ENCODE assay signal across 20 cellular contexts in the genomic region with DNA sequence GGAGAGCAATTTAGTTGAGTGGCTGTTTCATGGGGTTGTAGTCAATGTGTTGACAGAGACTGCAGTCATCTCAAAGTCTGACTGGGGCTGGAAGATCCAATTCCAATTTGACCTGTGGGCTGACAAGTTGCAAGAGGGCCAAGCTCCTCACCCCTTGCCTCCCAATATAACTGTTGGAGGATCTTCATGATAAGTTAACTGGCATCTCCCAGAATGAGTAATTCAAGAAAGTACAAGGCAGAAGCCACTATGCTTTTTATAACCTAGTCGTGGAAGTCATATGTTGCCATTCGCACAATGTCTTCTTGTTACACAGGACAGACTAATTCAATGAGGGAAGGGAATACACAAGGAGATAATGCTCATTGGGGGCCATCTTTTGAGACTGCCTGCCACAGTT. TPM values are rescaled to one million over a fixed set of nuclear protein-coding genes. Genes with fewer than 3 reads are reported as not detected.
DNase-seq lines count a peak whose midpoint lies in the region; ATAC-seq and TF ChIP-seq lines count a peak whose summit lies in the region.
"Had no signal": no experiment of that assay in that cellular context is flagged by ENCODE, and none has a peak within 500 bp of the region (broad histone marks: within the 10 kb centered on the region; RNA-seq: fewer than 3 reads in every experiment).

No MANE protein-coding gene starts in this region.

- ATAC-seq in CD4-positive, alpha-beta T cell (ENCODE audit: poor library complexity): no peak
- ATAC-seq in activated naive CD8-positive, alpha-beta T cell treated with anti-CD3 and anti-CD28 coated beads, Interleukin-2, amount 50 U/mL, for 24 hours: no peak
- no peak for ATAC-seq in omental fat pad (ENCODE audit: low FRiP score)
- ATAC-seq: Panc1, sciatic nerve had no signal

- no peaks in the 10 kb centered on the region for H3K9me3 Mint-ChIP-seq in CD4-positive, alpha-beta T cell
- H3K9me3 Mint-ChIP-seq in activated naive CD8-positive, alpha-beta T cell treated with anti-CD3 and anti-CD28 coated beads, Interleukin-2, amount 50 U/mL, for 24 hours: no peaks in the 10 kb centered on the region

- no peak for DNase-seq in CD4-positive, alpha-beta T cell
- DNase-seq in GM12865 (ENCODE audit: low read depth) (peak; percentile 89), SK-MEL-5 (ENCODE audit: low read depth, low spot score) (peak; percentile 73), HAP-1 (ENCODE audit: low spot score in 2 of 2) (no peak), omental fat pad (ENCODE audit: low spot score) (no peak), NCI-H146 treated with DMSO at 0.1 percent for 48 hours (lab: John Stamatoyannopoulos, UW; ENCODE audit: unreplicated experiment) (no peak)
- DNase-seq in activated naive CD8-positive, alpha-beta T cell treated with anti-CD3 and anti-CD28 coated beads, Interleukin-2, amount 50 U/mL, for 24 hours: no peak
- DNase-seq in central memory CD4-positive, alpha-beta T cell: no peak
- DNase-seq: activated CD4-positive, alpha-beta T cell treated with anti-CD3 and anti-CD28 coated beads for 48 hours; aorta; head of caudate nucleus; Kasumi-1; NCI-H1105 treated with DMSO at 0.1 percent for 48 hours; NCI-H748 treated with DMSO at 0.1 percent for 48 hours; uterus had no signal

- in situ Hi-C loops in SK-MEL-5 (cut with HindIII; ENCODE audit: low pct_unique_long_range_greater_than_20kb, low sequenced_read_pairs): no loop called here
- in situ Hi-C loops in HAP-1 (cut with MboI; ENCODE audit: low sequenced_read_pairs): no loop called here

- peaks cover 5% of the 10 kb centered on the region for H3K36me3 Mint-ChIP-seq in CD4-positive, alpha-beta T cell (ENCODE audit: low read depth)
- H3K36me3 Mint-ChIP-seq in activated naive CD8-positive, alpha-beta T cell treated with anti-CD3 and anti-CD28 coated beads, Interleukin-2, amount 50 U/mL, for 24 hours (ENCODE audit: low read depth): peaks cover under 1% of the 10 kb centered on the region

- TF ChIP-seq CTCF in CD4-positive, alpha-beta T cell (IDR thresholded peaks at IDR 0.05): no peak
- no peak for TF ChIP-seq CTCF in GM12865 (IDR thresholded peaks at IDR 0.05; ENCODE audit: insufficient read depth, low read depth, low read length, missing control alignments)
- no peak for TF ChIP-seq CTCF in omental fat pad (IDR thresholded peaks at IDR 0.05)

- no peaks in the 10 kb centered on the region for H3K9me3 ChIP-seq in CD4-positive, alpha-beta T cell (ENCODE audit: control insufficient read depth, low read length)
- H3K9me3 ChIP-seq in HAP-1: no peaks in the 10 kb centered on the region
- H3K9me3 ChIP-seq: uterus had no signal

- H3K27ac ChIP-seq in CD4-positive, alpha-beta T cell (ENCODE audit: low read depth, low read length): no peak overlapping the region
- H3K27ac ChIP-seq: parathyroid adenoma, uterus had no signal

- intact Hi-C loops in CD4-positive, alpha-beta T cell (cut with DNase I, micrococcal nuclease): loop anchor here in 1 of 2 experiments (5.0 kb wide), 1 partner anchor 36 kb away; no protein-coding TSS in a partner anchor

- no peak overlapping the region for H3K4me3 Mint-ChIP-seq in CD4-positive, alpha-beta T cell
- H3K4me3 Mint-ChIP-seq in activated naive CD8-positive, alpha-beta T cell treated with anti-CD3 and anti-CD28 coated beads, Interleukin-2, amount 50 U/mL, for 24 hours: no peak overlapping the region

- CTCF ChIA-PET in CD4-positive, alpha-beta T cell (lab: Charles Lee): no interaction called here

- H3K36me3 ChIP-seq in HAP-1 (replicated peaks): no peaks in the 10 kb centered on the region
- H3K36me3 ChIP-seq: uterus had no signal

- H3K4me1 Mint-ChIP-seq in CD4-positive, alpha-beta T cell (ENCODE audit: low read depth): peaks cover 83% of the 10 kb centered on the region
- peaks cover 86% of the 10 kb centered on the region for H3K4me1 Mint-ChIP-seq in activated naive CD8-positive, alpha-beta T cell treated with anti-CD3 and anti-CD28 coated beads, Interleukin-2, amount 50 U/mL, for 24 hours

- no peaks in the 10 kb centered on the region for H3K27me3 ChIP-seq in CD4-positive, alpha-beta T cell (ENCODE audit: control insufficient read depth, insufficient read depth, low read length)
- peaks cover 7% of the 10 kb centered on the region; the same call in 1 of the 2 replicates for H3K27me3 ChIP-seq in HAP-1 (ENCODE audit: low read depth)
- H3K27me3 ChIP-seq: uterus had no signal

- POLR2A ChIA-PET in CD4-positive, alpha-beta T cell (lab: Charles Lee): interaction anchor here (7.1 kb wide), 1 partner anchor 39 kb away, joined by 169 read pairs; the partner anchor contains the start of gene CLDND1

- no peaks in the 10 kb centered on the region for H3K27me3 Mint-ChIP-seq in CD4-positive, alpha-beta T cell
- H3K27me3 Mint-ChIP-seq in activated naive CD8-positive, alpha-beta T cell treated with anti-CD3 and anti-CD28 coated beads, Interleukin-2, amount 50 U/mL, for 24 hours: no peaks in the 10 kb centered on the region

- peak overlapping the region; percentile 10 for H3K27ac Mint-ChIP-seq in CD4-positive, alpha-beta T cell
- H3K27ac Mint-ChIP-seq in activated naive CD8-positive, alpha-beta T cell treated with anti-CD3 and anti-CD28 coated beads, Interleukin-2, amount 50 U/mL, for 24 hours: peak overlapping the region; percentile 13

- no peaks in the 10 kb centered on the region for H3K4me1 ChIP-seq in HAP-1
- H3K4me1 ChIP-seq: parathyroid adenoma, uterus had no signal

- H3K4me3 ChIP-seq in GM12865 (ENCODE audit: low read depth, low read length) (peak overlapping the region; percentile 72), HAP-1 (no peak overlapping the region)
- H3K4me3 ChIP-seq: uterus had no signal

RNA-seq across cellular contexts. Expression of gene GPR15, which starts 29.1 kb away (rescaled TPM):
- 1 to 10 TPM; 8.4 to 9.6 TPM for total RNA-seq in CD4-positive, alpha-beta T cell
- not detected in 2 replicates for total RNA-seq in SK-MEL-5 (2014; rRNA removed; shearing (Covaris generic))
- not detected in 2 replicates for polyA plus RNA-seq in SK-MEL-5 (2015; cell fraction: cytosol; rRNA removed)
- polyA plus RNA-seq in SK-MEL-5 (2015; cell fraction: nucleus; rRNA removed): not detected in 2 replicates
- under 1 TPM in 1 of 4 donors, not detected in 3; 0.44 TPM for total RNA-seq in omental fat pad
- total RNA-seq: aorta, cerebellum, Daoy, uterus had no signal
- polyA plus RNA-seq: aorta had no signal

RNA-seq across cellular contexts. Expression of gene CPOX, which starts 32.5 kb away (rescaled TPM):
- total RNA-seq in CD4-positive, alpha-beta T cell: 10 to 100 TPM in 1 of 2 experiments, 1 to 10 TPM in 1; 7.0 to 10.5 TPM
- 66.4 and 69.5 TPM in 2 replicates for total RNA-seq in SK-MEL-5 (2014; rRNA removed; shearing (Covaris generic))
- 100 and 114 TPM in 2 replicates for polyA plus RNA-seq in SK-MEL-5 (2015; cell fraction: cytosol; rRNA removed)
- 143 and 173 TPM in 2 replicates for polyA plus RNA-seq in SK-MEL-5 (2015; cell fraction: nucleus; rRNA removed)
- total RNA-seq in omental fat pad: 10 to 100 TPM; 10.6 to 27.7 (median 15.1) TPM

RNA-seq across cellular contexts. Expression of gene CLDND1, which starts 38.2 kb away (rescaled TPM):
- 100 to 1,000 TPM; 168 to 185 TPM for total RNA-seq in CD4-positive, alpha-beta T cell
- total RNA-seq in SK-MEL-5 (2014; rRNA removed; shearing (Covaris generic)): 81.5 and 82.6 TPM in 2 replicates
- polyA plus RNA-seq in SK-MEL-5 (2015; cell fraction: cytosol; rRNA removed): 63.1 and 81.6 TPM in 2 replicates
- 288 and 329 TPM in 2 replicates for polyA plus RNA-seq in SK-MEL-5 (2015; cell fraction: nucleus; rRNA removed)
- 100 to 1,000 TPM; 116 to 155 (median 139) TPM for total RNA-seq in omental fat pad

Comparison
In these comparisons a context has a peak if more than half of its experiments do, and no peak if none do; other contexts are left out.
1. DNase-seq: peak in GM12865 (single experiment) and SK-MEL-5 (single experiment); none in CD4-positive, alpha-beta T cell (0 of 10), activated naive CD8-positive, alpha-beta T cell treated with anti-CD3 and anti-CD28 coated beads, Interleukin-2, amount 50 U/mL, for 24 hours (single experiment), HAP-1 (0 of 2), omental fat pad (single experiment), NCI-H146 treated with DMSO at 0.1 percent for 48 hours (single experiment) and central memory CD4-positive, alpha-beta T cell (single experiment).